Comparison of ENCODE assay signal across 15 cellular contexts in genomic region chr3:104133004-104133403, GRCh38.
DNase-seq lines count a peak whose midpoint lies in the region; ATAC-seq and TF ChIP-seq lines count a peak whose summit lies in the region.
"Had no signal": no experiment of that assay in that cellular context is flagged by ENCODE, and none has a peak within 500 bp of the region (broad histone marks: within the 10 kb centered on the region; RNA-seq: fewer than 3 reads in every experiment).

No MANE protein-coding gene starts in this region.

- no peak for TF ChIP-seq CTCF in smooth muscle cell (IDR thresholded peaks at IDR 0.05; ENCODE audit: borderline replicate concordance, insufficient read depth, poor library complexity, severe bottlenecking)
- no peak for TF ChIP-seq CTCF in BE2C (IDR thresholded peaks at IDR 0.05; ENCODE audit: low read depth, low read length)

- H4K20me1 ChIP-seq in smooth muscle cell (ENCODE audit: low read depth): no peaks in the 10 kb centered on the region

- peaks cover 15% of the 10 kb centered on the region for H3K9me3 Mint-ChIP-seq in T-helper 2 cell treated with Interferon-gamma antibody and Interleukin-4, amounts not matched to agents 5 μg/mL and 100 μg/mL, for 36 hours

- no peaks in the 10 kb centered on the region for H3F3A ChIP-seq in smooth muscle cell (ENCODE audit: low read depth)

- peak overlapping the region; percentile 21 for H2AFZ ChIP-seq in smooth muscle cell (ENCODE audit: low read depth)

- no peak overlapping the region for H3K4me2 ChIP-seq in smooth muscle cell

- H3K9me3 ChIP-seq in smooth muscle cell (replicated peaks; ENCODE audit: low read depth): no peaks in the 10 kb centered on the region
- no peaks in the 10 kb centered on the region for H3K9me3 ChIP-seq in BE2C

- no peak overlapping the region for H3K27ac Mint-ChIP-seq in T-helper 2 cell treated with Interferon-gamma antibody and Interleukin-4, amounts not matched to agents 5 μg/mL and 100 μg/mL, for 36 hours

- H3K27ac ChIP-seq in smooth muscle cell (ENCODE audit: low read depth): no peak overlapping the region

- H3K36me3 ChIP-seq in smooth muscle cell (ENCODE audit: low read depth) (no peaks in the 10 kb centered on the region), BE2C (no peaks in the 10 kb centered on the region)

- no peaks in the 10 kb centered on the region for H3K79me2 ChIP-seq in smooth muscle cell (ENCODE audit: low read depth)

- 85% methylated on average over 2 of the region's 2 CpGs for WGBS in smooth muscle cell (ENCODE audit: low lambda C conversion rate)

- ATAC-seq in SK-N-SH treated with all-trans-retinoic acid at 6 μM for 48 hours (peak; percentile 68), HG02571 (IDR thresholded peaks at IDR 0.05; ENCODE audit: unreplicated experiment) (no peak)

- no peak overlapping the region for H3K4me3 Mint-ChIP-seq in T-helper 2 cell treated with Interferon-gamma antibody and Interleukin-4, amounts not matched to agents 5 μg/mL and 100 μg/mL, for 36 hours
- H3K4me3 Mint-ChIP-seq: IgD-negative memory B cell had no signal

- no peaks in the 10 kb centered on the region for H3K36me3 Mint-ChIP-seq in T-helper 2 cell treated with Interferon-gamma antibody and Interleukin-4, amounts not matched to agents 5 μg/mL and 100 μg/mL, for 36 hours (ENCODE audit: low read depth)
- H3K36me3 Mint-ChIP-seq: IgD-negative memory B cell had no signal

- no peak overlapping the region for H3K4me3 ChIP-seq in smooth muscle cell
- no peak overlapping the region for H3K4me3 ChIP-seq in BE2C (ENCODE audit: low read depth, low read length)

- no peaks in the 10 kb centered on the region for H3K27me3 Mint-ChIP-seq in T-helper 2 cell treated with Interferon-gamma antibody and Interleukin-4, amounts not matched to agents 5 μg/mL and 100 μg/mL, for 36 hours (ENCODE audit: low read depth)
- H3K27me3 Mint-ChIP-seq: IgD-negative memory B cell had no signal

- H3K9ac ChIP-seq in smooth muscle cell (ENCODE audit: low read depth): no peak overlapping the region

- peak; percentile 19 for DNase-seq in HCEC 1CT
- DNase-seq in iris pigment epithelial cell (ENCODE audit: low read depth): peak; percentile 1
- no peak for DNase-seq in smooth muscle cell (lab: John Stamatoyannopoulos, UW; ENCODE audit: unreplicated experiment)
- no peak for DNase-seq in BE2C
- DNase-seq in HuH-7 (ENCODE audit: low spot score): no peak
- DNase-seq in T-helper 2 cell treated with Interferon-gamma antibody and Interleukin-4, amounts not matched to agents 5 μg/mL and 100 μg/mL, for 36 hours (ENCODE audit: low spot score): no peak
- DNase-seq: C1 segment of cervical spinal cord; DMS 273 treated with DMSO at 0.1 percent for 48 hours; NCI-H2081 treated with DMSO at 0.1 percent for 48 hours; NCI-H226; NCI-H526 treated with DMSO at 0.1 percent for 48 hours; NK-92 treated with Interleukin-12 subunit alpha and Interleukin-12 subunit beta, amount 100 ng/mL, for 24 hours had no signal

- no peaks in the 10 kb centered on the region for H3K4me1 ChIP-seq in smooth muscle cell (ENCODE audit: low read depth)
- H3K4me1 ChIP-seq in BE2C: peaks cover 3% of the 10 kb centered on the region; the same call in 1 of the 2 replicates

- H3K27me3 ChIP-seq in smooth muscle cell (ENCODE audit: low read depth): no peaks in the 10 kb centered on the region
- H3K27me3 ChIP-seq in BE2C: no peaks in the 10 kb centered on the region

- H3K4me1 Mint-ChIP-seq in T-helper 2 cell treated with Interferon-gamma antibody and Interleukin-4, amounts not matched to agents 5 μg/mL and 100 μg/mL, for 36 hours (ENCODE audit: low read depth): no peaks in the 10 kb centered on the region

TF ChIP-seq in SK-N-SH treated with all-trans-retinoic acid at 6 μM for 48 hours, 23 proteins besides CTCF, POLR2A, EP300 and RAD21:
- TF ChIP-seq CREB5 (CRISPR knock-in tag; IDR thresholded peaks at IDR 0.05; ENCODE audit: low read depth) (no peak), TOX (CRISPR knock-in tag; IDR thresholded peaks at IDR 0.05; ENCODE audit: borderline replicate concordance) (no peak), ZNF70 (CRISPR knock-in tag; IDR thresholded peaks at IDR 0.05) (no peak), ZNF565 (CRISPR knock-in tag; conservative IDR thresholded peaks at IDR 0.05; ENCODE audit: low read depth) (no peak), ZC3H10 (CRISPR knock-in tag; IDR thresholded peaks at IDR 0.05) (no peak), GLIS3 (CRISPR knock-in tag; IDR thresholded peaks at IDR 0.05) (no peak), ZFP30 (CRISPR knock-in tag; IDR thresholded peaks at IDR 0.05) (no peak), TSHZ2 (CRISPR knock-in tag; IDR thresholded peaks at IDR 0.05) (no peak), ZFP3 (CRISPR knock-in tag; IDR thresholded peaks at IDR 0.05) (no peak), ESRRG (CRISPR knock-in tag; IDR thresholded peaks at IDR 0.05) (no peak)

Comparison
In these comparisons a context has a peak if more than half of its experiments do, and no peak if none do; other contexts are left out.
1. DNase-seq: peak in HCEC 1CT (single experiment) and iris pigment epithelial cell (single experiment); none in smooth muscle cell (single experiment), BE2C (single experiment), HuH-7 (single experiment) and T-helper 2 cell treated with Interferon-gamma antibody and Interleukin-4, amounts not matched to agents 5 μg/mL and 100 μg/mL, for 36 hours (single experiment).